ENCODE assay signal across 1 cellular context in genomic region chr17:82309656-82310570, GRCh38.
TF ChIP-seq lines count a peak whose summit lies in the region.

No MANE protein-coding gene starts in this region.

TF ChIP-seq in HepG2, 621 proteins besides CTCF, POLR2A, EP300 and RAD21 (continued from another document and continues in another):
- TF ChIP-seq HMGXB3 (CRISPR knock-in tag; IDR thresholded peaks at IDR 0.05; ENCODE audit: borderline replicate concordance) (no peak), ZBTB46 (CRISPR knock-in tag; IDR thresholded peaks at IDR 0.05; ENCODE audit: borderline replicate concordance) (no peak), ZBTB44 (CRISPR knock-in tag; IDR thresholded peaks at IDR 0.05) (no peak), ZEB1 (IDR thresholded peaks at IDR 0.05; ENCODE audit: insufficient replicate concordance, low read depth) (peak; percentile 92), HNRNPUL1 (IDR thresholded peaks at IDR 0.05; ENCODE audit: low read depth, low read length) (no peak), PATZ1 (CRISPR knock-in tag; IDR thresholded peaks at IDR 0.05) (peak; percentile 85), ZBTB26 (CRISPR knock-in tag; IDR thresholded peaks at IDR 0.05; ENCODE audit: borderline replicate concordance) (0 out of 2 replicates have a peak, but pooled peaks have one; percentile 16), ZHX2 (IDR thresholded peaks at IDR 0.05; ENCODE audit: low read depth) (no peak; the same call in 1 of the 2 replicates), ZHX2 (CRISPR knock-in tag; IDR thresholded peaks at IDR 0.05; ENCODE audit: borderline replicate concordance) (no peak), ZNF570 (CRISPR knock-in tag; IDR thresholded peaks at IDR 0.05; ENCODE audit: borderline replicate concordance) (no peak), SIX1 (CRISPR knock-in tag; IDR thresholded peaks at IDR 0.05; ENCODE audit: borderline replicate concordance) (0 out of 2 replicates have a peak, but pooled peaks have one; percentile 33), ZBTB1 (CRISPR knock-in tag; IDR thresholded peaks at IDR 0.05; ENCODE audit: borderline replicate concordance) (no peak), HMGXB4 (CRISPR knock-in tag; IDR thresholded peaks at IDR 0.05; ENCODE audit: borderline replicate concordance in 1 of 2, low read depth in 1 of 2) (no peak), ESRRA (CRISPR knock-in tag; IDR thresholded peaks at IDR 0.05; ENCODE audit: low read depth) (peak; percentile 61; the same call in 1 of the 2 replicates), SATB2 (CRISPR knock-in tag; IDR thresholded peaks at IDR 0.05) (no peak), AKAP8 (CRISPR knock-in tag; IDR thresholded peaks at IDR 0.05) (peak; percentile 49; the same call in 1 of the 2 replicates), KMT2A (CRISPR knock-in tag; IDR thresholded peaks at IDR 0.05) (peak; percentile 38; the same call in 1 of the 2 replicates), ZNF678 (CRISPR knock-in tag; IDR thresholded peaks at IDR 0.05) (0 out of 2 replicates have a peak, but pooled peaks have one; percentile 54), POGZ (CRISPR knock-in tag; IDR thresholded peaks at IDR 0.05) (0 out of 2 replicates have a peak, but pooled peaks have one; percentile 3), ZNF331 (CRISPR knock-in tag; IDR thresholded peaks at IDR 0.05) (peak; percentile 48; the same call in 1 of the 2 replicates), SMYD3 (CRISPR knock-in tag; IDR thresholded peaks at IDR 0.05) (no peak), ZNF710 (CRISPR knock-in tag; IDR thresholded peaks at IDR 0.05; ENCODE audit: borderline replicate concordance) (peak; percentile 21; the same call in 1 of the 2 replicates), ZNF737 (CRISPR knock-in tag; IDR thresholded peaks at IDR 0.05; ENCODE audit: borderline replicate concordance) (no peak), RNF219 (CRISPR knock-in tag; IDR thresholded peaks at IDR 0.05) (no peak)
